ENCODE assay signal across 8 cellular contexts in the genomic region with DNA sequence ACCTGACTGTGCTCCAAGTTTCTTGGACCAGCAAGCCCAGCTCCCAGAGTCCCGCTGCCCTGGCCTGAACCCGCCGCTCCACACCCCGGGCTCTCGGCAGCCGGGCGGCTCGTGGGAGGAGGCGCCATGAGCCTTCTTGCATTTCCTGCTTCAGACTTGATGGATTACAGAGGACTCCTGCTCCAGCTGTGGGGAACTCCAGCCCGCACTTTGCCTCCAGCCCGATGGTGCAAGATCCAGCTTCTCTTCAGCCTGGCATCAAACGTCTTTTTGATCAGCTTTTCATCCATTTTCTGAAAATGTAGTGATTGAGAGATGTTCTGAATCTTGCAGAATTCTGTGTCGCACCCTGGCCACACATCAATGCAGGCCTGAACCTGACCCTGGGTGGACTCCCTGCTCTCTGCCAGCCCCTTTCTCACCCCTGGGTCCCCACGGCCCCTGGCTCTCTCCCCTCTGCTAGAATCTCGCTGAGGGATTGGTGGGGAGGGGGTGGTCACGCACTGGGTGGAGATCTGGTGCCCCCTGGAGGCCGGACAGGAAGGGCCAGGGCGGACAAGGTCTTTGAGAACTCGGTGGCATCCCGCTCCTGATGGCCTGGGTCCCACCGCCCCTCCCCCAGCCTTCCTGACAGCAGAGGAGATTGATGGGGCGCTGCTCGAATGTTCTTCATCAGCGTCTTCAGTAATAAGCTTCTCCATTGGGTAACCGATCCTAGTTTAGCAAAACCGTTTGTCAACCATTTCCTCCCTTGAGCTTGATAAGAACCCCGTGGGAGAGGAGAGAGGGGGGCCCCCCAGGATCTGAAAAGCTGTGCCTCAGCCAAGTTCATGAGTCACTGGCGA. TPM values are rescaled to one million over a fixed set of nuclear protein-coding genes. Genes with fewer than 3 reads are reported as not detected.
A peak's percentile ranks its signal among the peaks of the same experiment; 100 is the strongest.
DNase-seq lines count a peak whose midpoint lies in the region; ATAC-seq lines count a peak whose summit lies in the region.

No MANE protein-coding gene starts in this region.

- no peaks in the 10 kb centered on the region for H3K27me3 ChIP-seq in SJSA1 (replicated peaks)
- peaks cover 0 to 9% (median 7%) of the 10 kb centered on the region in 5 donors for H3K27me3 ChIP-seq in subcutaneous abdominal adipose tissue (ENCODE audit: control insufficient read depth in 5 of 5, insufficient read depth in 4 of 5, low read length in 5 of 5)

- no peaks in the 10 kb centered on the region for H3K36me3 Mint-ChIP-seq in activated naive CD4-positive, alpha-beta T cell treated with anti-CD3 and anti-CD28 coated beads, Interleukin-2, amount 10 ng/mL, durations not matched to agents 7 days and 5 days

- H3K4me1 Mint-ChIP-seq in activated naive CD4-positive, alpha-beta T cell treated with anti-CD3 and anti-CD28 coated beads, Interleukin-2, amount 10 ng/mL, durations not matched to agents 7 days and 5 days = peaks cover 30% of the 10 kb centered on the region

- no peak overlapping the region for H3K27ac ChIP-seq in SJSA1
- peak overlapping the region; percentile 72 for H3K27ac ChIP-seq in subcutaneous abdominal adipose tissue (ENCODE audit: low read depth, low read length)

- H3K27me3 Mint-ChIP-seq in activated naive CD4-positive, alpha-beta T cell treated with anti-CD3 and anti-CD28 coated beads, Interleukin-2, amount 10 ng/mL, durations not matched to agents 7 days and 5 days = peaks cover 45% of the 10 kb centered on the region

- peak; percentile 54 for DNase-seq in DMS79 treated with DMSO at 0.1 percent for 48 hours (lab: John Stamatoyannopoulos, UW)
- DNase-seq in Kasumi-1 (lab: John Stamatoyannopoulos, UW) = peak; percentile 77 to 78
- DNase-seq in SJSA1 (ENCODE audit: low read depth in 1 of 2, low spot score in 2 of 2) = peak; percentile 59 to 69
- peak; percentile 90 for DNase-seq in activated naive CD4-positive, alpha-beta T cell treated with anti-CD3 and anti-CD28 coated beads, Interleukin-2, amount 10 ng/mL, durations not matched to agents 7 days and 5 days
- peak; percentile 89 for DNase-seq in germinal center (ENCODE audit: low spot score)
- DNase-seq in non-pigmented ciliary epithelial cell (ENCODE audit: low read depth) = peak; percentile 67

- H3K9me3 Mint-ChIP-seq in activated naive CD4-positive, alpha-beta T cell treated with anti-CD3 and anti-CD28 coated beads, Interleukin-2, amount 10 ng/mL, durations not matched to agents 7 days and 5 days = no peaks in the 10 kb centered on the region

- CTCF ChIA-PET in activated naive CD4-positive, alpha-beta T cell treated with anti-CD3 and anti-CD28 coated beads, Interleukin-2, amount 10 ng/mL, durations not matched to agents 7 days and 5 days (lab: Charles Lee) = interaction anchor here (0.7 to 2.1 kb wide), 27 partner anchors 8 to 519 kb away, joined by 3 to 14 read pairs (median 4); partner anchors contain the start of genes NDUFA6 and POLDIP3

- H3K4me1 ChIP-seq in SJSA1 (replicated peaks) = peaks cover 18% of the 10 kb centered on the region
- H3K4me1 ChIP-seq in subcutaneous abdominal adipose tissue (ENCODE audit: control insufficient read depth in 5 of 5, insufficient read depth in 5 of 5, low read length in 5 of 5) = peaks cover 7 to 32% (median 28%) of the 10 kb centered on the region in 5 donors

- peak overlapping the region; percentile 63 for H3K4me3 Mint-ChIP-seq in activated naive CD4-positive, alpha-beta T cell treated with anti-CD3 and anti-CD28 coated beads, Interleukin-2, amount 10 ng/mL, durations not matched to agents 7 days and 5 days

- H3K27ac Mint-ChIP-seq in activated naive CD4-positive, alpha-beta T cell treated with anti-CD3 and anti-CD28 coated beads, Interleukin-2, amount 10 ng/mL, durations not matched to agents 7 days and 5 days = peak overlapping the region; percentile 90

- peak overlapping the region; percentile 10; the same call in 1 of the 2 replicates for H3K4me3 ChIP-seq in SJSA1
- peak overlapping the region; percentile 52 to 66 (median 56) for H3K4me3 ChIP-seq in subcutaneous abdominal adipose tissue (ENCODE audit: low read depth in 1 of 5, low read length in 5 of 5)

- peak overlapping the region in 4 of 5 donors; percentile 42 to 57 (median 50) for H3K9ac ChIP-seq in subcutaneous abdominal adipose tissue (ENCODE audit: low read length in 5 of 5)

- no peak for ATAC-seq in GM21381 (IDR thresholded peaks at IDR 0.05; ENCODE audit: unreplicated experiment)

- H3K36me3 ChIP-seq in SJSA1 = no peaks in the 10 kb centered on the region
- no peaks in the 10 kb centered on the region for H3K36me3 ChIP-seq in subcutaneous abdominal adipose tissue (ENCODE audit: control insufficient read depth in 5 of 5, insufficient read depth in 5 of 5, low read length in 5 of 5)

- no peaks in the 10 kb centered on the region for H3K9me3 ChIP-seq in SJSA1 (replicated peaks)
- peaks cover 0 to 5% (median 0%) of the 10 kb centered on the region in 5 donors for H3K9me3 ChIP-seq in subcutaneous abdominal adipose tissue (ENCODE audit: control insufficient read depth in 5 of 5, low read length in 5 of 5)

RNA-seq across cellular contexts. Expression of gene NFAM1, which starts 12.1 kb away (rescaled TPM):
- not detected in 2 replicates for total RNA-seq in SJSA1 (2014; rRNA removed; shearing (Covaris generic))
